ENCODE assay signal across 16 cellular contexts in genomic region chr10:43913676-43914235, GRCh38.
DNase-seq lines count a peak whose midpoint lies in the region; FAIRE-seq and TF ChIP-seq lines count a peak whose summit lies in the region.
"Had no signal": no experiment of that assay in that cellular context is flagged by ENCODE, and none has a peak within 500 bp of the region (broad histone marks: within the 10 kb centered on the region; RNA-seq: fewer than 3 reads in every experiment).

No MANE protein-coding gene starts in this region.

- intact Hi-C loops in prostate gland (cut with DNase I) = loop anchor here (5.0 kb wide), 1 partner anchor 221 kb away; no protein-coding TSS in a partner anchor

- H3K4me1 ChIP-seq in small intestine (ENCODE audit: control insufficient read depth in 2 of 2, insufficient read depth in 1 of 2, low read depth in 1 of 2, low read length in 1 of 2) (no peaks in the 10 kb centered on the region), prostate gland (replicated peaks) (no peaks in the 10 kb centered on the region)
- H3K4me1 ChIP-seq: BE2C had no signal

- H3K4me3 ChIP-seq in Jurkat, Clone E6-1 (ENCODE audit: low read length) = no peak overlapping the region
- no peak overlapping the region for H3K4me3 ChIP-seq in small intestine (ENCODE audit: low read depth in 1 of 2, low read length in 2 of 2)
- H3K4me3 ChIP-seq in prostate gland = no peak overlapping the region

- FAIRE-seq in GM18507 (lab: Jason Lieb, UNC) (peak; percentile 24), small intestine (lab: Jason Lieb, UNC) (no peak)

- H3K9me3 ChIP-seq in small intestine (ENCODE audit: control insufficient read depth, low read depth) (no peaks in the 10 kb centered on the region), prostate gland (no peaks in the 10 kb centered on the region)
- H3K9me3 ChIP-seq: BE2C, SK-N-SH had no signal

- TF ChIP-seq POLR2A in prostate gland (IDR thresholded peaks at IDR 0.05) = no peak

- TF ChIP-seq CTCF in prostate gland (IDR thresholded peaks at IDR 0.05) = no peak

- 79 to 85% (median 82%) methylated on average over 8 of the region's 8 CpGs for WGBS in small intestine, 3 donors
- WGBS in prostate gland = 75% methylated on average over 8 of the region's 8 CpGs

- H3K27me3 ChIP-seq in small intestine (ENCODE audit: control insufficient read depth in 2 of 2, insufficient read depth in 2 of 2, low read length in 2 of 2) = no peaks in the 10 kb centered on the region
- H3K27me3 ChIP-seq in prostate gland (replicated peaks; ENCODE audit: insufficient read depth) = no peaks in the 10 kb centered on the region
- H3K27me3 ChIP-seq: BE2C had no signal

- H3K27ac ChIP-seq in small intestine (ENCODE audit: low read depth in 1 of 2, low read length in 1 of 2) (no peak overlapping the region), prostate gland (no peak overlapping the region)
- H3K27ac ChIP-seq: KMS-11 had no signal

- no peaks in the 10 kb centered on the region for H3K36me3 ChIP-seq in small intestine (ENCODE audit: control insufficient read depth in 2 of 2, insufficient read depth in 2 of 2, low read length in 2 of 2)
- H3K36me3 ChIP-seq in prostate gland = no peaks in the 10 kb centered on the region
- H3K36me3 ChIP-seq: BE2C had no signal

- DNase-seq in GM18507 (ENCODE audit: extremely low spot score, insufficient read length, low read depth) = no peak
- peak; percentile 34 for DNase-seq in Jurkat, Clone E6-1 (ENCODE audit: low read depth, low spot score)
- DNase-seq in glomerular visceral epithelial cell (ENCODE audit: extremely low spot score) = peak; percentile 39
- DNase-seq in small intestine = peak; percentile 12
- DNase-seq in prostate gland (ENCODE audit: low spot score) = no peak
- DNase-seq in middle frontal gyrus (ENCODE audit: extremely low spot score, low spot score) = no peak
- no peak for DNase-seq in NCI-H1694 (lab: John Stamatoyannopoulos, UW)
- DNase-seq: BE2C; CD4-positive, alpha-beta memory T cell; MM.1S; NCI-H1105; NCI-H187 treated with DMSO at 0.1 percent for 48 hours; NCI-H774; Right ventricle myocardium superior; SK-N-SH had no signal

Comparison
In these comparisons a context has a peak if more than half of its experiments do, and no peak if none do; other contexts are left out.
1. DNase-seq: peak in Jurkat, Clone E6-1 (single experiment), glomerular visceral epithelial cell (single experiment) and small intestine (single experiment); none in GM18507 (single experiment), prostate gland (single experiment), middle frontal gyrus (single experiment) and NCI-H1694 (single experiment).